Comparison of ENCODE assay signal across 1 cellular context in the genomic region with DNA sequence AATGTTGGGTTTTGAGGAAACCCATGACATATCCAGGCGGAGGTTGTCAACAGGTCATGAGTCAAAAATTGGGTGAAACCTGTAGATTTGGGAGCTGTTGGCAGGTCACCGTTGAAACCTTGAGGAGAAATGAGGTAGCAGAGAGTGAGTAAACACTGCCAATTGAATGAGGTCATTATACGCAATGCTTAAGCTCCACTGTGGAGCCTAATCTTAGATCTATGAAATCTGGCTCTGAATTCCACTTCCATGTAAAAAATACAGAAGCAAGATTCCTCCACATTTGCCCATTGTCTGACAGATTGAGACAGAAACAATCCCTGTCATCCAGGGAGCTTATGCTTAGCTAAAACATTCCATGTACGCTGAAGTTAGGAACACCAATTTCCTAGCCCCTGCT.
TF ChIP-seq lines count a peak whose summit lies in the region.

No MANE protein-coding gene starts in this region.

TF ChIP-seq in SK-N-SH treated with all-trans-retinoic acid at 6 μM for 48 hours, 23 proteins besides CTCF, POLR2A, EP300 and RAD21 (continued from another document):
- TF ChIP-seq, protein P1, sequence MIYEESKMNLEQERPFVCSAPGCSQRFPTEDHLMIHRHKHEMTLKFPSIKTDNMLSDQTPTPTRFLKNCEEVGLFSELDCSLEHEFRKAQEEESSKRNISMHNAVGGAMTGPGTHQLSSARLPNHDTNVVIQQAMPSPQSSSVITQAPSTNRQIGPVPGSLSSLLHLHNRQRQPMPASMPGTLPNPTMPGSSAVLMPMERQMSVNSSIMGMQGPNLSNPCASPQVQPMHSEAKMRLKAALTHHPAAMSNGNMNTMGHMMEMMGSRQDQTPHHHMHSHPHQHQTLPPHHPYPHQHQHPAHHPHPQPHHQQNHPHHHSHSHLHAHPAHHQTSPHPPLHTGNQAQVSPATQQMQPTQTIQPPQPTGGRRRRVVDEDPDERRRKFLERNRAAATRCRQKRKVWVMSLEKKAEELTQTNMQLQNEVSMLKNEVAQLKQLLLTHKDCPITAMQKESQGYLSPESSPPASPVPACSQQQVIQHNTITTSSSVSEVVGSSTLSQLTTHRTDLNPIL (CRISPR knock-in tag; IDR thresholded peaks at IDR 0.05; ENCODE audit: low read depth), result no peak
- TF ChIP-seq BACH2 (CRISPR knock-in tag; IDR thresholded peaks at IDR 0.05; ENCODE audit: borderline replicate concordance), result no peak
- TF ChIP-seq ESRRG (CRISPR knock-in tag; IDR thresholded peaks at IDR 0.05), result no peak
- no peak for TF ChIP-seq TCF4 (CRISPR knock-in tag; IDR thresholded peaks at IDR 0.05; ENCODE audit: borderline replicate concordance)
